ENCODE assay signal across 15 cellular contexts in the genomic region with DNA sequence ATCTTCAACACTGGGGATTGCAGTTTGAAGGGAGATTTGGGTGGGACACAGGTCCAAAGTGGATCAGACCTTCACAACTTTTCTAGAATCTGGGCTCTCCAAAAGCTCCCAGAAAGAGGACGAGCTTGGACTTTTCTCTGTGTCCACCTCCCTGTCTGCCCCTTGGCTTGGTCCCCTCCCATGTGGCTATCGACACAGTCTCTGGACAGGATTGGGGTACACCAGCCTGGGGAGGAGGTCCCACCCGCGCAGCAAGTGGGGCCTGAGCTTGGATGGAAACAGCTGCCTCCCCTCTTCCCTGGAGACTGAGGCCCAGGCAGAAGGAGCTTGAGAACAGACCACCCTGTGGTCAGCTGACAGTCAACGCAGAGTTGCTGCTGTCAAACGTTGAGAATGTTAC.
DNase-seq lines count a peak whose midpoint lies in the region; TF ChIP-seq lines count a peak whose summit lies in the region.
"Had no signal": no experiment of that assay in that cellular context is flagged by ENCODE, and none has a peak within 500 bp of the region (broad histone marks: within the 10 kb centered on the region; RNA-seq: fewer than 3 reads in every experiment).

No MANE protein-coding gene starts in this region.

- H3K36me3 ChIP-seq in BLaER1 = no peaks in the 10 kb centered on the region
- H3K36me3 ChIP-seq in neutrophil = no peaks in the 10 kb centered on the region
- no peaks in the 10 kb centered on the region for H3K36me3 ChIP-seq in spleen

- H3K9ac ChIP-seq in BLaER1 = no peak overlapping the region

- no peaks in the 10 kb centered on the region for H3K27me3 ChIP-seq in BLaER1
- H3K27me3 ChIP-seq in neutrophil = no peaks in the 10 kb centered on the region
- peaks cover 0 to 28% (median 0%) of the 10 kb centered on the region in 7 donors for H3K27me3 ChIP-seq in spleen (replicated peaks in 1 of 7)

- H3K4me3 ChIP-seq in BLaER1 (no peak overlapping the region), neutrophil (ENCODE audit: low read depth in 1 of 2, low read length in 1 of 2) (no peak overlapping the region), spleen (no peak overlapping the region)
- H3K4me3 ChIP-seq: A549 had no signal

- 48 to 55% (median 52%) methylated on average over 4 to 6 of the region's 6 CpGs for WGBS in spleen, 5 donors

- peak; percentile 9 for DNase-seq in activated effector memory CD4-positive, alpha-beta T cell treated with anti-CD3 and anti-CD28 coated beads, Interleukin-2, amount 50 U/mL, for 16 hours
- no peak for DNase-seq in activated effector memory CD4-positive, alpha-beta T cell treated with Interleukin-2 at 50 U/mL for 16 hours
- DNase-seq in spleen = peak; percentile 50
- DNase-seq in NCI-H774 (lab: John Stamatoyannopoulos, UW) = no peak
- no peak for DNase-seq in NCI-H524 (lab: John Stamatoyannopoulos, UW)
- DNase-seq: AML-193; Calu3; CD8-positive, alpha-beta T cell; DMS79 treated with DMSO at 0.1 percent for 48 hours; GF-D8; H9 had no signal

- TF ChIP-seq POLR2A in spleen (IDR thresholded peaks at IDR 0.05) = no peak

- H3K27ac ChIP-seq in BLaER1 (no peak overlapping the region), neutrophil (peak overlapping the region; percentile 18), spleen (no peak overlapping the region)
- H3K27ac ChIP-seq: 22Rv1, A549 had no signal

- intact Hi-C loops in spleen (cut with DNase I; ENCODE audit: low total_unique reads) = no loop called here

- no peaks in the 10 kb centered on the region for H4K20me1 ChIP-seq in BLaER1

- H3K4me1 ChIP-seq in BLaER1 (peaks cover 12% of the 10 kb centered on the region), neutrophil (ENCODE audit: control insufficient read depth in 1 of 2, insufficient read depth in 1 of 2, low read depth in 1 of 2, low read length in 1 of 2) (peaks cover 19 to 24% of the 10 kb centered on the region in 2 experiments), spleen (no peaks in the 10 kb centered on the region)
- H3K4me1 ChIP-seq: A549 had no signal

- peak overlapping the region; percentile 45 for H3K4me2 ChIP-seq in BLaER1
- H3K4me2 ChIP-seq: A549 had no signal

- TF ChIP-seq CTCF in neutrophil (IDR thresholded peaks at IDR 0.05) (no peak), spleen (IDR thresholded peaks at IDR 0.05 in 8 of 11, conservative IDR thresholded peaks at IDR 0.05 in 3 of 11) (no peak)

- peaks cover 64% of the 10 kb centered on the region for H3K9me3 ChIP-seq in BLaER1
- peaks cover 5% of the 10 kb centered on the region for H3K9me3 ChIP-seq in neutrophil
- peaks cover 0 to 51% (median 37%) of the 10 kb centered on the region in 8 donors for H3K9me3 ChIP-seq in spleen

Comparison
In these comparisons a context has a peak if more than half of its experiments do, and no peak if none do; other contexts are left out.
1. DNase-seq: peak in activated effector memory CD4-positive, alpha-beta T cell treated with anti-CD3 and anti-CD28 coated beads, Interleukin-2, amount 50 U/mL, for 16 hours (single experiment) and spleen (single experiment); none in activated effector memory CD4-positive, alpha-beta T cell treated with Interleukin-2 at 50 U/mL for 16 hours (single experiment), NCI-H774 (single experiment) and NCI-H524 (0 of 2).